8 cellular contexts compared by ENCODE assay signal in the genomic region with DNA sequence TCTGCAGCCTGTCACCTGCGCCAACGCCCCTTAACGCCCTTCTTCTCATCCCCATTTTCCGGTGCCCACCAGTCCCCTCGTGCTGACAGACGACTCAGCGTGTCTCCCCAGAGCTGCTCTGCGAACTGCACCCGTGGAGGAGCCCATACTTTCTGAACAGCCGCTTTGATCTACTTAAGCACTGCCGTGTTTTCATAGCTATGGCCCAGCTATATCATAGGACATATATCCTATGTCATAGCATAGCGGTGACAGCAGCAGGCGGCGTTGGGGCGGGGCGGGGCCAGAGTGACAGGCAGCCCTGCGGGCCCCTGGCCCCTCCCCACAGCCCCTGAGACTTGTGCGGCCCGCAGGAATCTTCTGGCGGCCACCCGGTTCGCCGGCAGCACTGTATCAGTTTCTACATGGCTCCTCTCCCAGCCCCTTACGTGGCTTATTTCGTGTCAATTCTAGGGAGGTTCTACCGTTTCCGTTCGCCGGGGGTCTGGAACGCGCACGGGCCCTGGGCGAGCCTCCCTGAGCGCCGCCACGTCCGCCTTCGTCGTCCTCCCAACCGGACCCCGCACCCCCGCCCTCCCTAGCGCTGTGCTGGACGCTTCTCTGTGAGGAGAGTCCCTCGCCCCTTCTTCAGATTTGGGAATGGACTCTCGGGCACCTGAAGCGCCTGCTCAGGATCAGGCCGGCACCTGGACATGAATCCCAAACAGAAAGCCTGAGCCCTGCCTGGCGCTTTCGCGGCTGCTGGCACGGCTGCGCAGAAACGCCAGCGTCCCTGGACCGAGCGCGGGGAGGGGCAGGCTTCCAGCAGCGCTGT. TPM values are rescaled to one million over a fixed set of nuclear protein-coding genes. Genes with fewer than 3 reads are reported as not detected.
A peak's percentile ranks its signal among the peaks of the same experiment; 100 is the strongest.
DNase-seq lines count a peak whose midpoint lies in the region; ATAC-seq and TF ChIP-seq lines count a peak whose summit lies in the region.

No MANE protein-coding gene starts in this region.

- DNase-seq in AG04450 (ENCODE audit: low read depth, low spot score) (no peak), NCI-H2196 treated with DMSO at 0.1 percent for 48 hours (lab: John Stamatoyannopoulos, UW; ENCODE audit: unreplicated experiment) (peak; percentile 46), choroid plexus epithelial cell (ENCODE audit: low read depth) (peak; percentile 66), kidney tubule cell (ENCODE audit: low spot score) (peak; percentile 78)
- peak in 3 of 4 experiments; percentile 54 to 74 (median 59) for DNase-seq in stimulated activated CD4-positive, alpha-beta T cell treated with anti-CD3 and anti-CD28 coated beads, Interleukin-1b, Interleukin-23, amount 100 ng/mL, for 24 hours (ENCODE audit: low read depth in 4 of 4, low spot score in 1 of 4)

- ATAC-seq in GM18870 (IDR thresholded peaks at IDR 0.05; ENCODE audit: unreplicated experiment) = peak; percentile 71
- ATAC-seq in HG03095 (IDR thresholded peaks at IDR 0.05; ENCODE audit: unreplicated experiment) = peak; percentile 85
- ATAC-seq in activated CD4-positive, CD25-positive, alpha-beta regulatory T cell treated with anti-CD3 and anti-CD28 coated beads, Interleukin-2, amount 50 U/mL, for 24 hours = peak; percentile 98 to 99

- CTCF ChIA-PET in AG04450 (lab: Charles Lee) = interaction anchor here (1.5 to 4.0 kb wide), 2 partner anchors 15 to 18 kb away, joined by 3 to 29 read pairs; no protein-coding TSS in a partner anchor

- H3K27ac ChIP-seq in AG04450 (ENCODE audit: low read depth, low read length) = peak overlapping the region; percentile 80

- no peaks in the 10 kb centered on the region for H3K27me3 ChIP-seq in AG04450 (ENCODE audit: control insufficient read depth, insufficient read depth, low read length)

- peak overlapping the region; percentile 75 for H3K4me3 ChIP-seq in AG04450 (ENCODE audit: low read depth, low read length)
- H3K4me3 ChIP-seq in choroid plexus epithelial cell (ENCODE audit: low read depth, low read length) = peak overlapping the region; percentile 75

- no peaks in the 10 kb centered on the region for H3K9me3 ChIP-seq in AG04450 (ENCODE audit: control insufficient read depth, insufficient read depth, low read length)

- TF ChIP-seq CTCF in AG04450 (IDR thresholded peaks at IDR 0.05; ENCODE audit: low read depth, low read length) (no peak), choroid plexus epithelial cell (conservative IDR thresholded peaks at IDR 0.05; ENCODE audit: low read depth, low read length) (no peak)

- POLR2A ChIA-PET in AG04450 (lab: Yijun Ruan, JAX) = interaction anchor here (1.0 to 1.4 kb wide), 2 partner anchors 36 to 49 kb away, joined by 4 to 7 read pairs; partner anchors contain the start of genes IMP4 and PTPN18

RNA-seq across cellular contexts. Expression of gene PTPN18, which starts 35.4 kb away (rescaled TPM):
- 10.1 and 11.6 TPM in 2 replicates for polyA plus RNA-seq in AG04450 (2011; rRNA removed)
- 12.2 and 15.6 TPM in 2 replicates for polyA minus RNA-seq in AG04450 (2011; rRNA and poly(A)+ RNA removed)

RNA-seq across cellular contexts. Expression of gene IMP4, which starts 48.6 kb away (rescaled TPM):
- polyA plus RNA-seq in AG04450 (2011; rRNA removed) = 51.0 and 79.5 TPM in 2 replicates
- 39.6 and 80.1 TPM in 2 replicates for polyA minus RNA-seq in AG04450 (2011; rRNA and poly(A)+ RNA removed)
